ENCODE assay signal across 9 cellular contexts in the genomic region with DNA sequence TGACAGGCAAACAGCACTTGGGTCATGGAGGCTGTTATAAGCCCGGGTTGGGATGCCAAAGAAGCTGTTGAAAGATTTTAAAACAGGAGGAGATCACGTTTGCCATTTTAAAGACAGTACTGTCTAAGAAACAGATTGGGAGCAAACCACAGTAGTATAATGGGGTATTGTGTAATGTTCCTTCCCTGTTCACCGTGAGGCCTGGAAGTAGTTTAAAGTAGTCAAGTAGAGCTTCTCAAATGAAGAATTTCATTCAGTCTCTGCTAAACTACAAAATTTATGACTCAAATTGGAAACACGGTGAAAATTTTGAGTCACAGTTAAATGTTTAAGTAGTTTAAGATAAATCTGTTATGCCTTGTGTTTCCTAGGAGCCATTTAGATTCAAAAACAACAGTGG. TPM values are rescaled to one million over a fixed set of nuclear protein-coding genes. Genes with fewer than 3 reads are reported as not detected.
A peak's percentile ranks its signal among the peaks of the same experiment; 100 is the strongest.
DNase-seq lines count a peak whose midpoint lies in the region; ATAC-seq, FAIRE-seq and TF ChIP-seq lines count a peak whose summit lies in the region.
"Had no signal": no experiment of that assay in that cellular context is flagged by ENCODE, and none has a peak within 500 bp of the region (broad histone marks: within the 10 kb centered on the region; RNA-seq: fewer than 3 reads in every experiment).

No MANE protein-coding gene starts in this region.

- peak overlapping the region; percentile 42 for H3K27ac Mint-ChIP-seq in T-helper 1 cell treated with Interleukin-12 subunit alpha and Interleukin-12 subunit beta and Interleukin-4 antibody, amounts not matched to agents 30 μg/mL and 1 μg/mL, for 36 hours
- H3K27ac Mint-ChIP-seq in type B pancreatic cell: no peak overlapping the region

- peaks cover 67% of the 10 kb centered on the region for H3K4me1 ChIP-seq in foreskin keratinocyte
- peaks cover 8% of the 10 kb centered on the region for H3K4me1 ChIP-seq in smooth muscle cell (ENCODE audit: low read depth)
- peaks cover 0 to 35% (median 0%) of the 10 kb centered on the region in 4 donors for H3K4me1 ChIP-seq in Peyer's patch

- H3K4me3 Mint-ChIP-seq in T-helper 1 cell treated with Interleukin-12 subunit alpha and Interleukin-12 subunit beta and Interleukin-4 antibody, amounts not matched to agents 30 μg/mL and 1 μg/mL, for 36 hours: no peak overlapping the region
- no peak overlapping the region for H3K4me3 Mint-ChIP-seq in type B pancreatic cell

- H4K20me1 ChIP-seq in smooth muscle cell (ENCODE audit: low read depth): peaks cover 83% of the 10 kb centered on the region

- H3K36me3 ChIP-seq in smooth muscle cell (ENCODE audit: low read depth): no peaks in the 10 kb centered on the region
- peaks cover 0 to 3% (median 0%) of the 10 kb centered on the region in 3 donors for H3K36me3 ChIP-seq in Peyer's patch

- H3K9me3 ChIP-seq in smooth muscle cell (replicated peaks; ENCODE audit: low read depth): no peaks in the 10 kb centered on the region
- H3K9me3 ChIP-seq in Peyer's patch: no peaks in the 10 kb centered on the region

- DNase-seq in GM12891 (ENCODE audit: insufficient read length, low spot score): no peak
- DNase-seq in foreskin keratinocyte: peak; percentile 49 to 58
- no peak for DNase-seq in smooth muscle cell (lab: John Stamatoyannopoulos, UW; ENCODE audit: unreplicated experiment)
- DNase-seq in Peyer's patch: no peak
- no peak for DNase-seq in NCI-H2196 treated with DMSO at 0.1 percent for 48 hours (lab: John Stamatoyannopoulos, UW; ENCODE audit: unreplicated experiment)
- DNase-seq in type B pancreatic cell (ENCODE audit: extremely low spot score, unreplicated experiment): no peak
- no peak for DNase-seq in cortex of kidney (lab: John Stamatoyannopoulos, UW)

- H3K27ac ChIP-seq in foreskin keratinocyte: no peak overlapping the region
- H3K27ac ChIP-seq in smooth muscle cell (ENCODE audit: low read depth): peak overlapping the region; percentile 96
- peak overlapping the region in 2 of 4 donors; percentile 29 to 45 for H3K27ac ChIP-seq in Peyer's patch

- no peaks in the 10 kb centered on the region for H3K27me3 ChIP-seq in foreskin keratinocyte
- H3K27me3 ChIP-seq in smooth muscle cell (ENCODE audit: low read depth): no peaks in the 10 kb centered on the region
- H3K27me3 ChIP-seq in Peyer's patch: no peaks in the 10 kb centered on the region

- WGBS in smooth muscle cell (ENCODE audit: low lambda C conversion rate): 23% methylated on average over 4 of the region's 4 CpGs

- H3K79me2 ChIP-seq in smooth muscle cell (ENCODE audit: low read depth): peaks cover 93% of the 10 kb centered on the region

- no peak overlapping the region for H3K4me3 ChIP-seq in smooth muscle cell
- no peak overlapping the region for H3K4me3 ChIP-seq in Peyer's patch

- H3K4me2 ChIP-seq in smooth muscle cell: peak overlapping the region; percentile 28

- H3K36me3 Mint-ChIP-seq in T-helper 1 cell treated with Interleukin-12 subunit alpha and Interleukin-12 subunit beta and Interleukin-4 antibody, amounts not matched to agents 30 μg/mL and 1 μg/mL, for 36 hours (ENCODE audit: low read depth): peaks cover 17% of the 10 kb centered on the region
- H3K36me3 Mint-ChIP-seq in type B pancreatic cell: peaks cover 29% of the 10 kb centered on the region

- H3K27me3 Mint-ChIP-seq in T-helper 1 cell treated with Interleukin-12 subunit alpha and Interleukin-12 subunit beta and Interleukin-4 antibody, amounts not matched to agents 30 μg/mL and 1 μg/mL, for 36 hours (ENCODE audit: low read depth): no peaks in the 10 kb centered on the region
- no peaks in the 10 kb centered on the region for H3K27me3 Mint-ChIP-seq in type B pancreatic cell

- peaks cover 27% of the 10 kb centered on the region for H3K4me1 Mint-ChIP-seq in T-helper 1 cell treated with Interleukin-12 subunit alpha and Interleukin-12 subunit beta and Interleukin-4 antibody, amounts not matched to agents 30 μg/mL and 1 μg/mL, for 36 hours (ENCODE audit: low read depth)
- H3K4me1 Mint-ChIP-seq in type B pancreatic cell (ENCODE audit: unreplicated experiment): peaks cover 10% of the 10 kb centered on the region

- peak overlapping the region; percentile 62 for H3K9ac ChIP-seq in smooth muscle cell (ENCODE audit: low read depth)

- peak; percentile 38 for ATAC-seq in foreskin keratinocyte

- 0 out of 2 replicates have a peak, but pooled peaks have one; percentile 23 for TF ChIP-seq POLR2A in GM12891 (IDR thresholded peaks at IDR 0.05; ENCODE audit: low read depth, low read length)
- no peak for TF ChIP-seq POLR2A in Peyer's patch (IDR thresholded peaks at IDR 0.05)

- peak; percentile 31 for FAIRE-seq in GM12891 (lab: Jason Lieb, UNC)
- FAIRE-seq: frontal cortex had no signal

- no peak overlapping the region for H2AFZ ChIP-seq in smooth muscle cell (ENCODE audit: low read depth)

- H3K9me3 Mint-ChIP-seq in T-helper 1 cell treated with Interleukin-12 subunit alpha and Interleukin-12 subunit beta and Interleukin-4 antibody, amounts not matched to agents 30 μg/mL and 1 μg/mL, for 36 hours: no peaks in the 10 kb centered on the region
- H3K9me3 Mint-ChIP-seq in type B pancreatic cell: peaks cover 4% of the 10 kb centered on the region

- H3F3A ChIP-seq in smooth muscle cell (ENCODE audit: low read depth): peaks cover 17% of the 10 kb centered on the region

- TF ChIP-seq CTCF in foreskin keratinocyte (conservative IDR thresholded peaks at IDR 0.05): no peak
- TF ChIP-seq CTCF in smooth muscle cell (IDR thresholded peaks at IDR 0.05; ENCODE audit: borderline replicate concordance, insufficient read depth, poor library complexity, severe bottlenecking): no peak
- TF ChIP-seq CTCF in Peyer's patch (IDR thresholded peaks at IDR 0.05): no peak
- no peak for TF ChIP-seq CTCF in type B pancreatic cell (conservative IDR thresholded peaks at IDR 0.05)

TF ChIP-seq in GM12891, 5 proteins besides CTCF, POLR2A, EP300 and RAD21:
- TF ChIP-seq POLR2AphosphoS5 (IDR thresholded peaks at IDR 0.05; ENCODE audit: low read depth, low read length) (0 out of 2 replicates have a peak, but pooled peaks have one; percentile 27), SPI1 (IDR thresholded peaks at IDR 0.05; ENCODE audit: low read depth, low read length) (no peak)
TF ChIP-seq in GM12891: peak in this region for 1.

RNA-seq across cellular contexts. Expression of a gene that starts 35.8 kb away (rescaled TPM):
- 60.1 TPM for polyA plus RNA-seq in GM12891 (2012; ENCODE audit: low read depth, missing spikeins)
- 251 and 257 TPM in 2 replicates for total RNA-seq in foreskin keratinocyte
- polyA plus RNA-seq in foreskin keratinocyte: 71.6 and 80.2 TPM in 2 replicates
- 103 and 104 TPM in 2 replicates for total RNA-seq in smooth muscle cell
- polyA plus RNA-seq in smooth muscle cell: 47.6 and 53.7 TPM in 2 replicates
- total RNA-seq in Peyer's patch: 100 to 1,000 TPM; 102 to 239 (median 208) TPM
- 163 and 203 TPM in 2 replicates for total RNA-seq in type B pancreatic cell (ENCODE audit: low replicate concordance)

Comparison
In these comparisons a context has a peak if more than half of its experiments do, and no peak if none do; other contexts are left out.
1. DNase-seq: peak in foreskin keratinocyte (2 of 2); none in GM12891 (single experiment), smooth muscle cell (single experiment), Peyer's patch (0 of 3), NCI-H2196 treated with DMSO at 0.1 percent for 48 hours (single experiment), type B pancreatic cell (single experiment) and cortex of kidney (single experiment).